23 cellular contexts compared by ENCODE assay signal in the genomic region with DNA sequence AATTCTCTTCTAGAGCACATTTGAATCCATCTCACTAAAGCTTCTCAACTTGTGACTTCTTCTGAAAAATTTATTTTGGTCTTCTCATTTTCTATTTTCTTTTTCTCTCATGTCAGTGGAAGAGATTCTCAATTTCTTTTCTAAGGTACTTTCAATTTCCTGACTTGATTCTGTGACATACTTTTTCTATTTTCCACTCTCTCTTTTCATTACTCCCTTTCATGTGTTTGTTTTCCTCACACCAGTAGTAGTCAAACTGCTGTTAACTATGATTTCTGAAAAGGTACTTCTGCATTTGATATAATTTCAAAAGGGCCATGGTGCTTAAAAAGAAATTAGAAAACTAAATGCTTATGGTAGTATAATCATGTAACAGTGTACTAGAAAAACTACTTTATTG. TPM values are rescaled to one million over a fixed set of nuclear protein-coding genes. Genes with fewer than 3 reads are reported as not detected.
DNase-seq lines count a peak whose midpoint lies in the region; ATAC-seq, FAIRE-seq and TF ChIP-seq lines count a peak whose summit lies in the region.
"Had no signal": no experiment of that assay in that cellular context is flagged by ENCODE, and none has a peak within 500 bp of the region (broad histone marks: within the 10 kb centered on the region; RNA-seq: fewer than 3 reads in every experiment).

No MANE protein-coding gene starts in this region.

- no peaks in the 10 kb centered on the region for H3F3A ChIP-seq in GM23338 (replicated peaks; ENCODE audit: low read depth)

- H3K4me1 ChIP-seq in HepG2 (ENCODE audit: insufficient read depth, low read length): peaks cover 14% of the 10 kb centered on the region
- no peaks in the 10 kb centered on the region for H3K4me1 ChIP-seq in right lobe of liver
- H3K4me1 ChIP-seq in GM23338 (ENCODE audit: insufficient read depth): peaks cover 8% of the 10 kb centered on the region; the same call in 1 of the 2 replicates
- H3K4me1 ChIP-seq: prostate gland had no signal

- H3K36me3 ChIP-seq in HepG2 (replicated peaks in 1 of 2; ENCODE audit: control insufficient read depth in 1 of 2, insufficient read depth in 2 of 2, low read length in 2 of 2) (peaks cover 10 to 42% of the 10 kb centered on the region in 2 experiments), right lobe of liver (no peaks in the 10 kb centered on the region), GM23338 (ENCODE audit: insufficient read depth) (no peaks in the 10 kb centered on the region)
- H3K36me3 ChIP-seq: prostate gland, upper lobe of left lung had no signal

- no peaks in the 10 kb centered on the region for H3K27me3 ChIP-seq in HepG2 (ENCODE audit: control insufficient read depth in 1 of 2, insufficient read depth in 2 of 2, low read length in 2 of 2)
- H3K27me3 ChIP-seq in right lobe of liver: no peaks in the 10 kb centered on the region
- H3K27me3 ChIP-seq in GM23338 (ENCODE audit: insufficient read depth): no peaks in the 10 kb centered on the region
- H3K27me3 ChIP-seq: upper lobe of left lung had no signal

- no peak for FAIRE-seq in HepG2 (lab: Jason Lieb, UNC)
- FAIRE-seq: TTC549 had no signal

- TF ChIP-seq POLR2A in HepG2 (IDR thresholded peaks at IDR 0.05; ENCODE audit: insufficient read depth in 1 of 2, low read depth in 2 of 2, low read length in 2 of 2): no peak
- TF ChIP-seq POLR2A in right lobe of liver (IDR thresholded peaks at IDR 0.05): no peak

- no peak for TF ChIP-seq EP300 in HepG2 (IDR thresholded peaks at IDR 0.05; ENCODE audit: low read depth in 2 of 2, low read length in 2 of 2)
- TF ChIP-seq EP300 in HepG2 (CRISPR knock-in tag; IDR thresholded peaks at IDR 0.05; ENCODE audit: borderline replicate concordance): no peak

- intact Hi-C loops in HepG2 (cut with micrococcal nuclease; ENCODE audit: unreplicated experiment): no loop called here
- intact Hi-C loops in right lobe of liver (cut with DNase I): no loop called here

- H3K27ac Mint-ChIP-seq in GM23338: no peak overlapping the region
- H3K27ac Mint-ChIP-seq in activated naive CD8-positive, alpha-beta T cell treated with anti-CD3 and anti-CD28 coated beads for 36 hours: peak overlapping the region; percentile 95

- no peak overlapping the region for H2AFZ ChIP-seq in HepG2 (ENCODE audit: low read length)
- H2AFZ ChIP-seq in GM23338: no peak overlapping the region

- H3K9me3 ChIP-seq in HepG2 (ENCODE audit: low read length): no peaks in the 10 kb centered on the region
- no peaks in the 10 kb centered on the region for H3K9me3 ChIP-seq in right lobe of liver
- H3K9me3 ChIP-seq: prostate gland, upper lobe of left lung had no signal

- no peaks in the 10 kb centered on the region for H3K36me3 Mint-ChIP-seq in GM23338 (ENCODE audit: low read depth)
- H3K36me3 Mint-ChIP-seq in activated naive CD8-positive, alpha-beta T cell treated with anti-CD3 and anti-CD28 coated beads for 36 hours: peaks cover 33% of the 10 kb centered on the region

- no peak overlapping the region for H3K9ac ChIP-seq in HepG2 (ENCODE audit: insufficient read depth, low read depth, low read length)

- H3K27ac ChIP-seq in HepG2 (ENCODE audit: extremely low read length, insufficient read depth, low read length) (no peak overlapping the region), right lobe of liver (no peak overlapping the region), GM23338 (ENCODE audit: low read depth) (peak overlapping the region; percentile 21)
- H3K27ac ChIP-seq: HL-60, prostate gland, upper lobe of left lung had no signal

- H3K9me2 ChIP-seq in GM23338 (ENCODE audit: insufficient read depth): no peaks in the 10 kb centered on the region

- CTCF ChIA-PET in HepG2 (lab: Yijun Ruan, JAX; ENCODE audit: low intra/inter-chr PET ratio, low total read pairs): no interaction called here

- no peak overlapping the region for H3K4me3 ChIP-seq in HepG2 (replicated peaks in 1 of 3; ENCODE audit: insufficient read depth in 1 of 3, low read depth in 2 of 3, low read length in 3 of 3)
- H3K4me3 ChIP-seq in right lobe of liver: no peak overlapping the region
- H3K4me3 ChIP-seq in GM23338: no peak overlapping the region
- H3K4me3 ChIP-seq: prostate gland, upper lobe of left lung had no signal

- in situ Hi-C loops in HepG2 (cut with HindIII; ENCODE audit: extremely low pct_ligation_motif_present, low pct_unique_long_range_greater_than_20kb): no loop called here

- H3K27me3 Mint-ChIP-seq in GM23338 (ENCODE audit: insufficient read depth, low read depth, poor library complexity): peaks cover 4% of the 10 kb centered on the region
- no peaks in the 10 kb centered on the region for H3K27me3 Mint-ChIP-seq in activated naive CD8-positive, alpha-beta T cell treated with anti-CD3 and anti-CD28 coated beads for 36 hours

- H3K4me1 Mint-ChIP-seq in GM23338: peaks cover 11% of the 10 kb centered on the region; the same call in 2 of the 3 replicates
- peaks cover 47% of the 10 kb centered on the region for H3K4me1 Mint-ChIP-seq in activated naive CD8-positive, alpha-beta T cell treated with anti-CD3 and anti-CD28 coated beads for 36 hours

- TF ChIP-seq RAD21 in HepG2 (CRISPR knock-in tag; IDR thresholded peaks at IDR 0.05): no peak

- no peaks in the 10 kb centered on the region for H3K9me3 Mint-ChIP-seq in GM23338
- H3K9me3 Mint-ChIP-seq in activated naive CD8-positive, alpha-beta T cell treated with anti-CD3 and anti-CD28 coated beads for 36 hours: no peaks in the 10 kb centered on the region
- H3K9me3 Mint-ChIP-seq: neural crest cell had no signal

- H3K79me2 ChIP-seq in HepG2 (ENCODE audit: insufficient read depth, low read length): peaks cover 90% of the 10 kb centered on the region
- H3K79me2 ChIP-seq in GM23338 (replicated peaks; ENCODE audit: insufficient read depth): peaks cover 43% of the 10 kb centered on the region

- ATAC-seq in HepG2: no peak
- no peak for ATAC-seq in right lobe of liver
- ATAC-seq in GM23338: no peak
- no peak for ATAC-seq in HG03139 (IDR thresholded peaks at IDR 0.05; ENCODE audit: unreplicated experiment)

- no TSS peak for BruUV-seq in HepG2 (replicated peaks; lab: Mats Ljungman, UMichigan)

- peaks cover 51% of the 10 kb centered on the region for H4K20me1 ChIP-seq in HepG2 (ENCODE audit: insufficient read depth, low read length)
- no peaks in the 10 kb centered on the region for H4K20me1 ChIP-seq in GM23338 (replicated peaks; ENCODE audit: insufficient read depth)

- H3K4me3 Mint-ChIP-seq in GM23338: no peak overlapping the region
- H3K4me3 Mint-ChIP-seq in activated naive CD8-positive, alpha-beta T cell treated with anti-CD3 and anti-CD28 coated beads for 36 hours: peak overlapping the region; percentile 60
- H3K4me3 Mint-ChIP-seq: neural crest cell had no signal

- no peak for TF ChIP-seq CTCF in HepG2 (CRISPR knock-in tag; IDR thresholded peaks at IDR 0.05)
- no peak for TF ChIP-seq CTCF in right lobe of liver (IDR thresholded peaks at IDR 0.05)
- no peak for TF ChIP-seq CTCF in GM23338 (conservative IDR thresholded peaks at IDR 0.05; ENCODE audit: low read depth in 2 of 2)

- POLR2A ChIA-PET in HepG2 (lab: Yijun Ruan, JAX): no interaction called here

- H3K4me2 ChIP-seq in HepG2 (ENCODE audit: low read depth, low read length) (no peak overlapping the region), GM23338 (no peak overlapping the region)

- DNase-seq in HepG2 (ENCODE audit: low spot score) (no peak), right lobe of liver (no peak), GM23338 (ENCODE audit: low spot score) (no peak), RKO (ENCODE audit: low spot score) (no peak)
- DNase-seq in activated naive CD8-positive, alpha-beta T cell treated with anti-CD3 and anti-CD28 coated beads for 36 hours: no peak
- DNase-seq in stimulated activated naive CD4-positive, alpha-beta T cell treated with Interleukin-2 at 50 U/mL for 16 hours (lab: John Stamatoyannopoulos, UW): no peak
- DNase-seq: activated CD4-positive, alpha-beta T cell treated with anti-CD3 and anti-CD28 coated beads for 4 hours; AML-193; aorta; cerebellar nuclear complex; DMS79; erythroblast; foreskin melanocyte; hippocampal formation; NCI-H1417; NCI-H526; stimulated activated CD4-positive, alpha-beta T cell treated with anti-CD3 and anti-CD28 coated beads, Interleukin-2, amount 100 ng/mL, for 24 hours had no signal

TF ChIP-seq in HepG2, 621 proteins besides CTCF, POLR2A, EP300 and RAD21:
- TF ChIP-seq ZNF569 (CRISPR knock-in tag; IDR thresholded peaks at IDR 0.05; ENCODE audit: borderline replicate concordance) (no peak), GATAD2A (CRISPR knock-in tag; IDR thresholded peaks at IDR 0.05) (0 out of 2 replicates have a peak, but pooled peaks have one; percentile 5)

TF ChIP-seq in GM23338, 12 proteins besides CTCF, POLR2A, EP300 and RAD21 (continues in another document):
- no peak for TF ChIP-seq ZNF331 (CRISPR knock-in tag; IDR thresholded peaks at IDR 0.05; ENCODE audit: low read depth)

RNA-seq across cellular contexts. Expression of gene NFAT5, which starts 41.9 kb away (rescaled TPM):
- total RNA-seq in HepG2 (2016; rRNA removed; fragmentation: Illumina TruSeq; extraction: Trizol): 20.5 and 49.3 TPM in 2 replicates
- 24.3 and 24.8 TPM in 2 replicates for total RNA-seq in HepG2 (2016; cell fraction: cytosol; rRNA removed; fragmentation: Illumina TruSeq; extraction: Trizol; ENCODE audit: low read depth)
- total RNA-seq in HepG2 (2016; cell fraction: insoluble cytoplasmic fraction; rRNA removed; fragmentation: Illumina TruSeq; extraction: Trizol): 18.4 and 45.8 TPM in 2 replicates
- 11.3 and 13.6 TPM in 2 replicates for total RNA-seq in HepG2 (2016; cell fraction: membrane; rRNA removed; fragmentation: Illumina TruSeq; extraction: Trizol)
- total RNA-seq in HepG2 (2016; cell fraction: nucleus; rRNA removed; fragmentation: Illumina TruSeq; extraction: Trizol): 56.4 and 58.5 TPM in 2 replicates
- polyA plus RNA-seq in HepG2 (2011; rRNA removed): 38.4 and 54.3 TPM in 2 replicates
- polyA plus RNA-seq in HepG2 (2011; cell fraction: cytosol; rRNA removed): 16.2 and 21.9 TPM in 2 replicates
- polyA plus RNA-seq in HepG2 (2011; cell fraction: nucleus; rRNA removed): 40.8 and 43.9 TPM in 2 replicates
- 11.1 and 13.6 TPM in 2 replicates for polyA plus RNA-seq in HepG2 (2012)
- polyA plus RNA-seq in HepG2 (2016; cell fraction: cytosol; fragmentation: Illumina TruSeq; extraction: Trizol; ENCODE audit: low read depth): 0.27 and 0.49 TPM in 2 replicates
- polyA plus RNA-seq in HepG2 (2016; cell fraction: insoluble cytoplasmic fraction; fragmentation: Illumina TruSeq; extraction: Trizol; ENCODE audit: low read depth): 14.9 and 15.4 TPM in 2 replicates
- 1.1 and 1.6 TPM in 2 replicates for polyA plus RNA-seq in HepG2 (2016; cell fraction: membrane; fragmentation: Illumina TruSeq; extraction: Trizol; ENCODE audit: low read depth)
- 44.4 and 51.2 TPM in 2 replicates for polyA plus RNA-seq in HepG2 (2016; cell fraction: nucleus; fragmentation: Illumina TruSeq; extraction: Trizol; ENCODE audit: insufficient read depth, low read depth)
- 42.0 and 124 TPM in 2 replicates for polyA minus RNA-seq in HepG2 (2011; rRNA and poly(A)+ RNA removed; ENCODE audit: low replicate concordance)
- 77.0 and 77.2 TPM in 2 replicates for polyA minus RNA-seq in HepG2 (2011; cell fraction: cytosol; rRNA and poly(A)+ RNA removed)
- 142 and 175 TPM in 2 replicates for polyA minus RNA-seq in HepG2 (2011; cell fraction: nucleus; rRNA and poly(A)+ RNA removed)
- 10 to 100 TPM; 10.3 to 19.6 (median 14.8) TPM for total RNA-seq in right lobe of liver
- total RNA-seq in GM23338 (2014; rRNA removed; shearing (Covaris generic)): 27.0 and 31.9 TPM in 2 replicates
- polyA plus RNA-seq in GM23338 (2016; fragmentation: Nextera tagmentation; extraction: Ambion mirVana): 10.6 and 12.6 TPM in 2 replicates
- 10 to 100 TPM; 26.1 to 26.3 TPM for total RNA-seq in activated naive CD8-positive, alpha-beta T cell treated with anti-CD3 and anti-CD28 coated beads for 36 hours
